In the genomic region with DNA sequence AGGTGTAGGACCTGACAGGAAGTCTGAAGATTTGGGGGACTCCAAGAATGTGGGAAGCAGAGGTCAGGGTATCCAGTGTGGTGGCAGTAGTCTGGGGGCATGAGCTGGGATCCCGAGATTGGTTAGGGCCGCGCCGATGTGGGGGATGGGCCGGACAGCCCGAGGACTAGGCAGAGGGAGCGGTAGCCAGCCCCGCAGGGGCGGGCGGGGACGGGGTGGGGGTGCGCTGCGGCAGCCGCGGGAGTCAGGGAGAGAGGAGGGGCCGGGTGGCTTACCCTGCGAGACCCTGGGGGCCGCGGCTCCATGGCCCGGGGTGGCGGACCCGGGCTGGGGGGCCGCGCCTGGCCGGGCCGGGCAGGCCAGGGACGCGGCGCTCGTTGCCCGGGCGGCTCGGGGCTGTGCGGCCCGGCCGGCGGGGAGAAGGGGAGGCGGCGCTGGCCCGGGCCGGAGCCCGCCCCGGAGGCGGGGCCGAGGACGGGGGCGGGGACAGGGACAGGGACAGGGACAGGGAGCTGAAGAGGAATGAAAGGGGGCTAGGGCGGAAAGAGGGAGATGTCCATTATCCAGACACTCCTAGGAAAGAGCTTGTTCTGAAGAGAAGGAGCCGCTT, we compare ENCODE assay signal across 8 cellular contexts. TPM values are rescaled to one million over a fixed set of nuclear protein-coding genes. Genes with fewer than 3 reads are reported as not detected.
DNase-seq lines count a peak whose midpoint lies in the region; ATAC-seq and TF ChIP-seq lines count a peak whose summit lies in the region.

No MANE protein-coding gene starts in this region.

- H3K4me2 ChIP-seq in OCI-LY7 (ENCODE audit: low read length): peak overlapping the region; percentile 75

- H3K27me3 ChIP-seq in right lobe of liver: no peaks in the 10 kb centered on the region
- no peaks in the 10 kb centered on the region for H3K27me3 ChIP-seq in tibial nerve

- H3K4me1 ChIP-seq in OCI-LY7 (ENCODE audit: insufficient read depth, low read length, poor library complexity, severe bottlenecking): peaks cover 15% of the 10 kb centered on the region
- peaks cover 0 to 5% (median 2%) of the 10 kb centered on the region in 4 donors for H3K4me1 ChIP-seq in right lobe of liver
- peaks cover 0 to 57% (median 20%) of the 10 kb centered on the region in 4 donors for H3K4me1 ChIP-seq in tibial nerve

- no peaks in the 10 kb centered on the region for H3K9me2 ChIP-seq in OCI-LY7 (ENCODE audit: insufficient read depth, low read length)

- H3K4me3 Mint-ChIP-seq in T-helper 2 cell treated with Interferon-gamma antibody and Interleukin-4, amounts not matched to agents 5 μg/mL and 100 μg/mL, for 36 hours: peak overlapping the region; percentile 78
- H3K4me3 Mint-ChIP-seq in dendritic cell treated with granulocyte-macrophage colony-stimulating factor and Interleukin-4, amounts not matched to agents 40 ng/mL and 50 ng/mL, for 4 days: peak overlapping the region; percentile 70

- ATAC-seq in right lobe of liver (peak; percentile 85 to 91 (median 90)), GM18520 (IDR thresholded peaks at IDR 0.05; ENCODE audit: unreplicated experiment) (no peak)

- H2AFZ ChIP-seq in OCI-LY7 (ENCODE audit: low read length): peak overlapping the region; percentile 86; the same call in 1 of the 2 replicates

- H3K36me3 Mint-ChIP-seq in T-helper 2 cell treated with Interferon-gamma antibody and Interleukin-4, amounts not matched to agents 5 μg/mL and 100 μg/mL, for 36 hours (ENCODE audit: low read depth): no peaks in the 10 kb centered on the region
- H3K36me3 Mint-ChIP-seq in dendritic cell treated with granulocyte-macrophage colony-stimulating factor and Interleukin-4, amounts not matched to agents 40 ng/mL and 50 ng/mL, for 4 days (ENCODE audit: low read depth): peaks cover 94% of the 10 kb centered on the region

- CTCF ChIA-PET in OCI-LY7 (lab: Charles Lee; ENCODE audit: unreplicated experiment): interaction anchor here (0.8 to 1.4 kb wide), 8 partner anchors 9 to 87 kb away, joined by 3 to 9 read pairs (median 4); no protein-coding TSS in a partner anchor

- intact Hi-C loops in OCI-LY7 (cut with micrococcal nuclease; ENCODE audit: unreplicated experiment) (no loop called here), right lobe of liver (cut with DNase I) (no loop called here)
- intact Hi-C loops in dendritic cell treated with granulocyte-macrophage colony-stimulating factor and Interleukin-4, amounts not matched to agents 40 ng/mL and 50 ng/mL, for 4 days (cut with micrococcal nuclease): loop anchor here (1.0 kb wide), 1 partner anchor 15 kb away; no protein-coding TSS in a partner anchor

- H3K9me3 ChIP-seq in OCI-LY7 (ENCODE audit: low read length) (no peaks in the 10 kb centered on the region), right lobe of liver (no peaks in the 10 kb centered on the region), tibial nerve (no peaks in the 10 kb centered on the region)

- H3K27ac ChIP-seq in OCI-LY7 (ENCODE audit: low read depth, low read length, poor library complexity, severe bottlenecking) (no peak overlapping the region), right lobe of liver (no peak overlapping the region), tibial nerve (peak overlapping the region in 3 of 4 donors; percentile 56 to 86 (median 72))

- no peaks in the 10 kb centered on the region for H3K36me3 ChIP-seq in OCI-LY7 (ENCODE audit: insufficient read depth, low read length)
- no peaks in the 10 kb centered on the region for H3K36me3 ChIP-seq in right lobe of liver
- no peaks in the 10 kb centered on the region for H3K36me3 ChIP-seq in tibial nerve

- H3K79me2 ChIP-seq in OCI-LY7 (ENCODE audit: insufficient read depth, low read depth, low read length): no peaks in the 10 kb centered on the region

- no peak overlapping the region for H3K27ac Mint-ChIP-seq in T-helper 2 cell treated with Interferon-gamma antibody and Interleukin-4, amounts not matched to agents 5 μg/mL and 100 μg/mL, for 36 hours
- H3K27ac Mint-ChIP-seq in dendritic cell treated with granulocyte-macrophage colony-stimulating factor and Interleukin-4, amounts not matched to agents 40 ng/mL and 50 ng/mL, for 4 days: peak overlapping the region; percentile 50

- no peak for TF ChIP-seq CTCF in OCI-LY7 (conservative IDR thresholded peaks at IDR 0.05; ENCODE audit: low read length)
- TF ChIP-seq CTCF in right lobe of liver (IDR thresholded peaks at IDR 0.05): no peak
- TF ChIP-seq CTCF in tibial nerve (IDR thresholded peaks at IDR 0.05): no peak

- no peak for TF ChIP-seq EP300 in tibial nerve (IDR thresholded peaks at IDR 0.05)

- H3K9me3 Mint-ChIP-seq in T-helper 2 cell treated with Interferon-gamma antibody and Interleukin-4, amounts not matched to agents 5 μg/mL and 100 μg/mL, for 36 hours: no peaks in the 10 kb centered on the region
- H3K9me3 Mint-ChIP-seq in dendritic cell treated with granulocyte-macrophage colony-stimulating factor and Interleukin-4, amounts not matched to agents 40 ng/mL and 50 ng/mL, for 4 days: no peaks in the 10 kb centered on the region

- POLR2A ChIA-PET in OCI-LY7 (lab: Charles Lee): interaction anchor here (1.0 kb wide), 1 partner anchor 8 kb away, joined by 3 read pairs; no protein-coding TSS in a partner anchor

- BruUV-seq in OCI-LY7 (replicated peaks; lab: Mats Ljungman, UMichigan): no TSS peak

- WGBS in right lobe of liver (ENCODE audit: insufficient coverage, low coverage, low lambda C conversion rate, missing lambda C conversion rate): 18% methylated on average over 17 of the region's 49 CpGs
- 11 to 18% methylated on average over 32 to 48 of the region's 49 CpGs for WGBS in tibial nerve, 2 donors

- H4K20me1 ChIP-seq in OCI-LY7 (ENCODE audit: insufficient read depth, low read length): no peaks in the 10 kb centered on the region

- H3K4me3 ChIP-seq in OCI-LY7 (ENCODE audit: low read depth, low read length, poor library complexity, severe bottlenecking) (peak overlapping the region; percentile 54), right lobe of liver (peak overlapping the region; percentile 16 to 45 (median 39)), tibial nerve (peak overlapping the region; percentile 22 to 63 (median 47))

- H3K27me3 Mint-ChIP-seq in T-helper 2 cell treated with Interferon-gamma antibody and Interleukin-4, amounts not matched to agents 5 μg/mL and 100 μg/mL, for 36 hours (ENCODE audit: low read depth): peaks cover 2% of the 10 kb centered on the region
- no peaks in the 10 kb centered on the region for H3K27me3 Mint-ChIP-seq in dendritic cell treated with granulocyte-macrophage colony-stimulating factor and Interleukin-4, amounts not matched to agents 40 ng/mL and 50 ng/mL, for 4 days

- DNase-seq in T-helper 2 cell treated with Interferon-gamma antibody and Interleukin-4, amounts not matched to agents 5 μg/mL and 100 μg/mL, for 36 hours (ENCODE audit: low spot score): no peak
- DNase-seq in T-helper 2 cell: no peak
- DNase-seq in OCI-LY7 (ENCODE audit: low spot score): peak; percentile 33
- DNase-seq in right lobe of liver: peak in 2 of 3 donors; percentile 72 to 74
- DNase-seq in tibial nerve (ENCODE audit: low spot score in 2 of 2): peak in 1 of 2 donors; percentile 54
- no peak for DNase-seq in NK-92 (lab: John Stamatoyannopoulos, UW; ENCODE audit: unreplicated experiment)

- TF ChIP-seq POLR2A in right lobe of liver (IDR thresholded peaks at IDR 0.05) (no peak), tibial nerve (IDR thresholded peaks at IDR 0.05) (peak in 1 of 2 donors; percentile 43)

- peaks cover 5% of the 10 kb centered on the region for H3K4me1 Mint-ChIP-seq in T-helper 2 cell treated with Interferon-gamma antibody and Interleukin-4, amounts not matched to agents 5 μg/mL and 100 μg/mL, for 36 hours (ENCODE audit: low read depth)
- H3K4me1 Mint-ChIP-seq in dendritic cell treated with granulocyte-macrophage colony-stimulating factor and Interleukin-4, amounts not matched to agents 40 ng/mL and 50 ng/mL, for 4 days (ENCODE audit: low read depth): peaks cover 93% of the 10 kb centered on the region

RNA-seq across cellular contexts. Expression of a gene that starts 5.6 kb away (rescaled TPM):
- total RNA-seq in OCI-LY7 (2014; rRNA removed; shearing (Covaris generic)): 0.18 and 0.32 TPM in 2 replicates
- 2.6 and 2.9 TPM in 2 replicates for total RNA-seq in OCI-LY7 (2022)
- 1 to 10 TPM; 2.4 to 9.3 (median 3.7) TPM for total RNA-seq in right lobe of liver
- 10 to 100 TPM in 3 of 4 donors, 1 to 10 TPM in 1; 9.0 to 19.8 (median 13.5) TPM for total RNA-seq in tibial nerve

RNA-seq across cellular contexts. Expression of a gene that starts 14.6 kb away (rescaled TPM):
- not detected in 2 replicates for total RNA-seq in OCI-LY7 (2014; rRNA removed; shearing (Covaris generic))
- total RNA-seq in OCI-LY7 (2022) (0.18 and 0.30 TPM in 2 replicates), right lobe of liver (under 1 TPM in 1 of 6 experiments, not detected in 5; 0.35 TPM), tibial nerve (under 1 TPM in 1 of 4 donors, not detected in 3; 0.42 TPM)

RNA-seq across cellular contexts. Expression of a gene that starts 40.2 kb away (rescaled TPM):
- total RNA-seq in OCI-LY7 (2014; rRNA removed; shearing (Covaris generic)): 0.06 and 1.0 TPM in 2 replicates
- total RNA-seq in OCI-LY7 (2022) (0.34 and 0.76 TPM in 2 replicates), right lobe of liver (10 to 100 TPM; 31.2 to 75.6 (median 35.5) TPM), tibial nerve (100 to 1,000 TPM in 3 of 4 donors, 10 to 100 TPM in 1; 73.6 to 145 (median 123) TPM)

RNA-seq across cellular contexts. Expression of a gene that starts 54.0 kb away (rescaled TPM):
- 77.5 and 86.0 TPM in 2 replicates for total RNA-seq in OCI-LY7 (2014; rRNA removed; shearing (Covaris generic))
- total RNA-seq in OCI-LY7 (2022) (114 and 121 TPM in 2 replicates), right lobe of liver (10 to 100 TPM; 67.3 to 89.2 (median 74.9) TPM), tibial nerve (10 to 100 TPM; 38.0 to 52.0 (median 43.6) TPM)

Comparison
In these comparisons a context has a peak if more than half of its experiments do, and no peak if none do; other contexts are left out.
1. DNase-seq: peak in OCI-LY7 (single experiment) and right lobe of liver (2 of 3); none in T-helper 2 cell treated with Interferon-gamma antibody and Interleukin-4, amounts not matched to agents 5 μg/mL and 100 μg/mL, for 36 hours (single experiment), T-helper 2 cell (0 of 5) and NK-92 (single experiment).
2. H3K27ac ChIP-seq: peak in tibial nerve (3 of 4); none in OCI-LY7 (single experiment) and right lobe of liver (0 of 3).
3. RNA of a gene that starts 40.2 kb away (total RNA-seq): 73.6 to 145 TPM in tibial nerve and 31.2 to 75.6 TPM in right lobe of liver; 0.06 to 1.0 TPM in OCI-LY7; every median in the first group is over 10 times any median in the second.
4. Peak in every context shown above with its lines, with median percentiles within 50 percentile points of each other: H3K4me3 ChIP-seq.